8 cellular contexts compared by ENCODE assay signal in genomic region chr6:117463762-117464665, GRCh38. TPM values are rescaled to one million over a fixed set of nuclear protein-coding genes. Genes with fewer than 3 reads are reported as not detected.
DNase-seq lines count a peak whose midpoint lies in the region; ATAC-seq and TF ChIP-seq lines count a peak whose summit lies in the region.

No MANE protein-coding gene starts in this region.

- no peaks in the 10 kb centered on the region for H3K36me3 ChIP-seq in H7 (replicated peaks; ENCODE audit: control insufficient read depth, insufficient read depth, low read length)

- no peak for TF ChIP-seq CTCF in GM10266 (IDR thresholded peaks at IDR 0.05; ENCODE audit: control insufficient read depth, insufficient read depth, low read depth, missing control alignments)

- DNase-seq in T-helper 17 cell (no peak), iris pigment epithelial cell (ENCODE audit: low read depth) (peak; percentile 79), H7 (no peak), NCI-H226 (no peak), NCI-H187 treated with DMSO at 0.1 percent for 48 hours (lab: John Stamatoyannopoulos, UW) (no peak), GM10266 (ENCODE audit: extremely low spot score) (no peak)

- H3K4me1 Mint-ChIP-seq in T-helper 17 cell: peaks cover 12% of the 10 kb centered on the region

- no peak overlapping the region for H3K4me3 ChIP-seq in H7 (ENCODE audit: insufficient read depth, low read depth, low read length)

- no peaks in the 10 kb centered on the region; the same call in 1 of the 2 replicates for H3K27me3 ChIP-seq in H7 (ENCODE audit: control insufficient read depth, insufficient read depth, low read length)

- H3K27ac Mint-ChIP-seq in T-helper 17 cell: peak overlapping the region; percentile 54

- H3K27me3 Mint-ChIP-seq in T-helper 17 cell: peaks cover 31% of the 10 kb centered on the region

- H3K36me3 Mint-ChIP-seq in T-helper 17 cell (ENCODE audit: low read depth): peaks cover 3% of the 10 kb centered on the region

- ATAC-seq in GM18511 (IDR thresholded peaks at IDR 0.05; ENCODE audit: unreplicated experiment) (peak; percentile 66), HG02642 (IDR thresholded peaks at IDR 0.05; ENCODE audit: poor library complexity, unreplicated experiment) (peak; percentile 64), T-helper 17 cell (no peak)

- H3K4me3 Mint-ChIP-seq in T-helper 17 cell: peak overlapping the region; percentile 19

- no peaks in the 10 kb centered on the region for H3K9me3 ChIP-seq in T-helper 17 cell (ENCODE audit: control insufficient read depth, low read length, poor library complexity, severe bottlenecking)

RNA-seq across cellular contexts. Expression of gene DCBLD1, which starts 18.5 kb away (rescaled TPM):
- 1 to 10 TPM; 1.4 to 1.8 TPM for total RNA-seq in T-helper 17 cell
- 12.0 and 12.1 TPM in 2 replicates for total RNA-seq in H7 (2014; rRNA removed; shearing (Covaris generic))

RNA-seq across cellular contexts. Expression of gene ROS1, which starts 38.3 kb away (rescaled TPM):
- not detected for total RNA-seq in T-helper 17 cell
- not detected in 2 replicates for total RNA-seq in H7 (2014; rRNA removed; shearing (Covaris generic))
